ENCODE assay signal across 8 cellular contexts in genomic region chr20:17531537-17532025, GRCh38. TPM values are rescaled to one million over a fixed set of nuclear protein-coding genes. Genes with fewer than 3 reads are reported as not detected.
DNase-seq lines count a peak whose midpoint lies in the region; ATAC-seq lines count a peak whose summit lies in the region.

No MANE protein-coding gene starts in this region.

- no peaks in the 10 kb centered on the region for H3K36me3 Mint-ChIP-seq in activated CD4-positive, alpha-beta T cell treated with anti-CD3 and anti-CD28 coated beads for 36 hours (ENCODE audit: low read depth)
- H3K36me3 Mint-ChIP-seq in activated CD4-positive, alpha-beta memory T cell treated with anti-CD3 and anti-CD28 coated beads, Interleukin-2, amount 10 ng/mL, durations not matched to agents 7 days and 5 days (ENCODE audit: low read depth) = no peaks in the 10 kb centered on the region

- H3K4me1 Mint-ChIP-seq in activated CD4-positive, alpha-beta T cell treated with anti-CD3 and anti-CD28 coated beads for 36 hours = peaks cover 16% of the 10 kb centered on the region
- H3K4me1 Mint-ChIP-seq in activated CD4-positive, alpha-beta memory T cell treated with anti-CD3 and anti-CD28 coated beads, Interleukin-2, amount 10 ng/mL, durations not matched to agents 7 days and 5 days = peaks cover 35% of the 10 kb centered on the region

- peak overlapping the region; percentile 68 for H3K4me3 ChIP-seq in iPS-18a (ENCODE audit: low read length)

- no peak overlapping the region for H3K27ac ChIP-seq in iPS-18a (ENCODE audit: low read length)

- H3K9me3 Mint-ChIP-seq in activated CD4-positive, alpha-beta T cell treated with anti-CD3 and anti-CD28 coated beads for 36 hours (ENCODE audit: low read depth) = no peaks in the 10 kb centered on the region
- no peaks in the 10 kb centered on the region for H3K9me3 Mint-ChIP-seq in activated CD4-positive, alpha-beta memory T cell treated with anti-CD3 and anti-CD28 coated beads, Interleukin-2, amount 10 ng/mL, durations not matched to agents 7 days and 5 days

- peak overlapping the region; percentile 73 for H3K9ac ChIP-seq in iPS-18a (ENCODE audit: low read length)

- peak overlapping the region; percentile 68 for H3K27ac Mint-ChIP-seq in activated CD4-positive, alpha-beta T cell treated with anti-CD3 and anti-CD28 coated beads for 36 hours
- peak overlapping the region; percentile 94 for H3K27ac Mint-ChIP-seq in activated CD4-positive, alpha-beta memory T cell treated with anti-CD3 and anti-CD28 coated beads, Interleukin-2, amount 10 ng/mL, durations not matched to agents 7 days and 5 days

- H3K4me3 Mint-ChIP-seq in activated CD4-positive, alpha-beta T cell treated with anti-CD3 and anti-CD28 coated beads for 36 hours = peak overlapping the region; percentile 70
- peak overlapping the region; percentile 95 for H3K4me3 Mint-ChIP-seq in activated CD4-positive, alpha-beta memory T cell treated with anti-CD3 and anti-CD28 coated beads, Interleukin-2, amount 10 ng/mL, durations not matched to agents 7 days and 5 days

- POLR2A ChIA-PET in activated CD4-positive, alpha-beta T cell treated with anti-CD3 and anti-CD28 coated beads for 36 hours (lab: Charles Lee) = no interaction called here
- POLR2A ChIA-PET in activated CD4-positive, alpha-beta memory T cell treated with anti-CD3 and anti-CD28 coated beads, Interleukin-2, amount 10 ng/mL, durations not matched to agents 7 days and 5 days (lab: Charles Lee) = interaction anchor here (0.6 to 4.9 kb wide), 16 partner anchors 19 to 976 kb away, joined by 3 to 71 read pairs (median 6); partner anchors contain the start of genes DSTN, KAT14, PET117 and RRBP1

- H3K27me3 Mint-ChIP-seq in activated CD4-positive, alpha-beta T cell treated with anti-CD3 and anti-CD28 coated beads for 36 hours = peaks cover 8% of the 10 kb centered on the region
- H3K27me3 Mint-ChIP-seq in activated CD4-positive, alpha-beta memory T cell treated with anti-CD3 and anti-CD28 coated beads, Interleukin-2, amount 10 ng/mL, durations not matched to agents 7 days and 5 days = no peaks in the 10 kb centered on the region

- no peak for ATAC-seq in activated CD4-positive, alpha-beta T cell treated with anti-CD3 and anti-CD28 coated beads for 36 hours

- CTCF ChIA-PET in activated CD4-positive, alpha-beta T cell treated with anti-CD3 and anti-CD28 coated beads for 36 hours (lab: Charles Lee) = interaction anchor here (0.7 to 2.4 kb wide), 5 partner anchors 8 to 73 kb away, joined by 3 to 9 read pairs (median 4); no protein-coding TSS in a partner anchor
- CTCF ChIA-PET in activated CD4-positive, alpha-beta memory T cell treated with anti-CD3 and anti-CD28 coated beads, Interleukin-2, amount 10 ng/mL, durations not matched to agents 7 days and 5 days (lab: Charles Lee) = interaction anchor here (0.7 to 8.2 kb wide), 15 partner anchors 15 to 439 kb away, joined by 3 to 77 read pairs (median 3); partner anchors contain the start of genes DSTN and RRBP1

- no peaks in the 10 kb centered on the region for H3K9me3 ChIP-seq in iPS-18a (ENCODE audit: control insufficient read depth, low read depth, low read length)

- DNase-seq in activated CD4-positive, alpha-beta T cell treated with anti-CD3 and anti-CD28 coated beads for 36 hours = no peak
- no peak for DNase-seq in activated CD4-positive, alpha-beta T cell treated with anti-CD3 and anti-CD28 coated beads, Interleukin-2, amount 50 U/mL, for 48 hours
- DNase-seq in activated CD4-positive, alpha-beta memory T cell treated with anti-CD3 and anti-CD28 coated beads, Interleukin-2, amount 10 ng/mL, durations not matched to agents 7 days and 5 days = no peak
- DNase-seq in superior temporal gyrus (ENCODE audit: extremely low spot score) (peak; percentile 44), NCI-H1048 (lab: John Stamatoyannopoulos, UW) (no peak), EL (no peak), occipital lobe (lab: John Stamatoyannopoulos, UW) (no peak)

- intact Hi-C loops in activated CD4-positive, alpha-beta T cell treated with anti-CD3 and anti-CD28 coated beads for 36 hours (cut with DNase I, micrococcal nuclease) = loop anchor here (1.0 to 10.0 kb wide), 5 partner anchors 39 to 753 kb away; partner anchors contain the start of genes RRBP1 (in 2 of the 2), DSTN (in 1 of the 2) and ZNF133 (in 1 of the 2)

- H3K36me3 ChIP-seq in iPS-18a (ENCODE audit: control insufficient read depth, low read depth, low read length) = no peaks in the 10 kb centered on the region

- peaks cover 24% of the 10 kb centered on the region for H3K4me1 ChIP-seq in iPS-18a (ENCODE audit: control insufficient read depth, low read depth, low read length)

- H3K27me3 ChIP-seq in iPS-18a (ENCODE audit: control insufficient read depth, insufficient read depth, low read length) = peaks cover 13% of the 10 kb centered on the region

RNA-seq across cellular contexts. Expression of gene BFSP1, which starts 0.4 kb away (rescaled TPM):
- total RNA-seq in activated CD4-positive, alpha-beta T cell treated with anti-CD3 and anti-CD28 coated beads for 36 hours = under 1 TPM; 0.12 to 0.23 TPM
- total RNA-seq in activated CD4-positive, alpha-beta memory T cell treated with anti-CD3 and anti-CD28 coated beads, Interleukin-2, amount 10 ng/mL, durations not matched to agents 7 days and 5 days = 1 to 10 TPM; 2.7 to 3.2 TPM
- total RNA-seq in occipital lobe = 0.31 TPM

RNA-seq across cellular contexts. Expression of gene DSTN, which starts 38.3 kb away (rescaled TPM):
- 10 to 100 TPM; 66.2 to 68.4 TPM for total RNA-seq in activated CD4-positive, alpha-beta T cell treated with anti-CD3 and anti-CD28 coated beads for 36 hours
- 100 to 1,000 TPM; 104 to 109 TPM for total RNA-seq in activated CD4-positive, alpha-beta memory T cell treated with anti-CD3 and anti-CD28 coated beads, Interleukin-2, amount 10 ng/mL, durations not matched to agents 7 days and 5 days
- total RNA-seq in occipital lobe = 295 TPM
